Comparison of ENCODE assay signal across 9 cellular contexts in the genomic region with DNA sequence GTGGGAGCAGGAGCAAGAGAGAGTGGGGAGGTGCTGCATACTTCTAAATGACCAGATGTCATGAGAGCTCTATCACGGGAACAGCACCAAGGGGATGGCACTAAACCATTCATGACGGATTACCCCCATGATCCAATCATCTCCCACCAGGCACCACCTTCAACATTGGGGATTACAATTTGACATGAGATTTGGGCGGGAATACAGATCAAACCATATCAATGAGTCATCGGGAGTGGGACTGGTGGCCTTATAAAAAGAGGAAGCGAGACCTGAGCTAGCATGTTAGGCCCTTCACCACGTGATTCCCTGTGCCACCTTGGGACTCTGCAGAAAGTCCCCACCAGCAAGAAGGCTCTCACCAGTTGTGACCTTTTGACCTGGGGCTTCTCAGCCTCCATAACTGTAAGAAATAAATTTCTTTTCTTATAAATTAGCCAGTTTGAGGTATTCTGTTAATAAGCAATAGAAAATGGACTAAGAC.
DNase-seq lines count a peak whose midpoint lies in the region; ATAC-seq and TF ChIP-seq lines count a peak whose summit lies in the region.
"Had no signal": no experiment of that assay in that cellular context is flagged by ENCODE, and none has a peak within 500 bp of the region (broad histone marks: within the 10 kb centered on the region; RNA-seq: fewer than 3 reads in every experiment).

No MANE protein-coding gene starts in this region.

- peaks cover 2% of the 10 kb centered on the region; the same call in 1 of the 2 replicates for H3K27me3 ChIP-seq in HAP-1 (ENCODE audit: low read depth)

- ATAC-seq in GM18505 (IDR thresholded peaks at IDR 0.05; ENCODE audit: unreplicated experiment) (peak; percentile 90), GM21390 (IDR thresholded peaks at IDR 0.05; ENCODE audit: unreplicated experiment) (peak; percentile 94), HG03139 (IDR thresholded peaks at IDR 0.05; ENCODE audit: unreplicated experiment) (peak; percentile 95)

- DNase-seq in SIG-M5 (lab: John Stamatoyannopoulos, UW) (peak; percentile 29), HAP-1 (ENCODE audit: low spot score in 2 of 2) (no peak), middle frontal gyrus (ENCODE audit: extremely low spot score, low spot score) (no peak), glomerular visceral epithelial cell (ENCODE audit: extremely low spot score) (no peak)
- no peak for DNase-seq in activated naive CD4-positive, alpha-beta T cell (lab: John Stamatoyannopoulos, UW)
- DNase-seq: activated CD8-positive, alpha-beta memory T cell treated with anti-CD3 and anti-CD28 coated beads, Interleukin-2, amount 50 U/mL, for 48 hours had no signal

- no peaks in the 10 kb centered on the region for H3K36me3 ChIP-seq in HAP-1 (replicated peaks)

- in situ Hi-C loops in HAP-1 (cut with MboI; ENCODE audit: low sequenced_read_pairs): no loop called here

- H3K4me1 ChIP-seq in HAP-1: no peaks in the 10 kb centered on the region

- H3K4me3 ChIP-seq in HAP-1: no peak overlapping the region

- no peaks in the 10 kb centered on the region for H3K9me3 ChIP-seq in HAP-1

- TF ChIP-seq POLR2A in GM18505 (IDR thresholded peaks at IDR 0.05; ENCODE audit: borderline replicate concordance, extremely low read depth, insufficient read depth, insufficient read length): no peak
